ENCODE assay signal across 32 cellular contexts in genomic region chr10:120691623-120692022, GRCh38.
A peak's percentile ranks its signal among the peaks of the same experiment; 100 is the strongest.
DNase-seq lines count a peak whose midpoint lies in the region; ATAC-seq, FAIRE-seq and TF ChIP-seq lines count a peak whose summit lies in the region.
"Had no signal": no experiment of that assay in that cellular context is flagged by ENCODE, and none has a peak within 500 bp of the region (broad histone marks: within the 10 kb centered on the region; RNA-seq: fewer than 3 reads in every experiment).

No MANE protein-coding gene starts in this region.

- TF ChIP-seq RAD21 in HepG2 (CRISPR knock-in tag; IDR thresholded peaks at IDR 0.05), result no peak

- WGBS in HepG2 (ENCODE audit: low lambda C conversion rate), result 29% methylated on average over 3 of the region's 3 CpGs
- 52% methylated on average over 3 of the region's 3 CpGs for WGBS in right lobe of liver (ENCODE audit: insufficient coverage, low coverage, low lambda C conversion rate, missing lambda C conversion rate)

- H3K9me3 ChIP-seq in HepG2 (ENCODE audit: low read length) (peaks cover 14% of the 10 kb centered on the region), right lobe of liver (no peaks in the 10 kb centered on the region), MM.1S (replicated peaks; ENCODE audit: insufficient read depth, low read length) (0 out of 2 replicates have a peak, but pooled peaks cover 4% of the 10 kb centered on the region)
- H3K9me3 ChIP-seq: BE2C, testis had no signal

- H3F3A ChIP-seq in MM.1S (ENCODE audit: insufficient read depth, low read length), result no peaks in the 10 kb centered on the region

- POLR2A ChIA-PET in HepG2 (lab: Yijun Ruan, JAX), result no interaction called here

- H3K79me2 ChIP-seq in HepG2 (ENCODE audit: insufficient read depth, low read length), result no peaks in the 10 kb centered on the region
- no peaks in the 10 kb centered on the region for H3K79me2 ChIP-seq in MM.1S (ENCODE audit: low read length)

- H3K27me3 Mint-ChIP-seq in effector memory CD8-positive, alpha-beta T cell, result no peaks in the 10 kb centered on the region
- no peaks in the 10 kb centered on the region for H3K27me3 Mint-ChIP-seq in mesothelial cell of epicardium (ENCODE audit: low read depth)
- H3K27me3 Mint-ChIP-seq: activated naive CD4-positive, alpha-beta T cell treated with anti-CD3 and anti-CD28 coated beads, Interleukin-2, amount 50 U/mL, for 24 hours; progenitor cell of endocrine pancreas; stimulated activated naive CD8-positive, alpha-beta T cell treated with anti-CD3 and anti-CD28 coated beads, Interleukin-15, Interleukin-2, amounts not matched to agents 100 ng/mL and 50 ng/mL, for 24 hours had no signal

- no peak for TF ChIP-seq EP300 in HepG2 (IDR thresholded peaks at IDR 0.05; ENCODE audit: low read depth in 2 of 2, low read length in 2 of 2)
- no peak for TF ChIP-seq EP300 in HepG2 (CRISPR knock-in tag; IDR thresholded peaks at IDR 0.05; ENCODE audit: borderline replicate concordance)

- in situ Hi-C loops in HepG2 (cut with HindIII; ENCODE audit: extremely low pct_ligation_motif_present, low pct_unique_long_range_greater_than_20kb), result no loop called here

- H3K9me2 ChIP-seq in MM.1S (replicated peaks; ENCODE audit: insufficient read depth, low read length), result no peaks in the 10 kb centered on the region

- CTCF ChIA-PET in HepG2 (lab: Yijun Ruan, JAX; ENCODE audit: low intra/inter-chr PET ratio, low total read pairs), result no interaction called here

- ATAC-seq in HepG2 (no peak), right lobe of liver (no peak), GM21786 (IDR thresholded peaks at IDR 0.05; ENCODE audit: unreplicated experiment) (no peak), GM18907 (IDR thresholded peaks at IDR 0.05; ENCODE audit: unreplicated experiment) (no peak)
- ATAC-seq in effector memory CD8-positive, alpha-beta T cell (replicated peaks), result no peak
- ATAC-seq: activated CD8-positive, alpha-beta T cell treated with anti-CD3 and anti-CD28 coated beads, Interleukin-2, amount 10 ng/mL, durations not matched to agents 7 days and 5 days; left lung; sciatic nerve had no signal

- peak overlapping the region; percentile 17 to 55 for H3K4me3 Mint-ChIP-seq in effector memory CD8-positive, alpha-beta T cell
- H3K4me3 Mint-ChIP-seq in mesothelial cell of epicardium, result no peak overlapping the region
- H3K4me3 Mint-ChIP-seq: activated CD8-positive, alpha-beta T cell treated with anti-CD3 and anti-CD28 coated beads, Interleukin-2, amount 10 ng/mL, durations not matched to agents 7 days and 5 days; activated naive CD4-positive, alpha-beta T cell treated with anti-CD3 and anti-CD28 coated beads, Interleukin-2, amount 50 U/mL, for 24 hours; stimulated activated naive CD8-positive, alpha-beta T cell treated with anti-CD3 and anti-CD28 coated beads, Interleukin-15, Interleukin-2, amounts not matched to agents 100 ng/mL and 50 ng/mL, for 24 hours had no signal

- intact Hi-C loops in HepG2 (cut with micrococcal nuclease; ENCODE audit: unreplicated experiment), result no loop called here
- intact Hi-C loops in right lobe of liver (cut with DNase I), result no loop called here

- H3K9ac ChIP-seq in HepG2 (ENCODE audit: insufficient read depth, low read depth, low read length), result no peak overlapping the region
- no peak overlapping the region for H3K9ac ChIP-seq in MM.1S (ENCODE audit: low read length)

- TF ChIP-seq POLR2A in HepG2 (IDR thresholded peaks at IDR 0.05; ENCODE audit: insufficient read depth in 1 of 2, low read depth in 2 of 2, low read length in 2 of 2) (no peak), right lobe of liver (IDR thresholded peaks at IDR 0.05) (no peak)

- H3K4me1 Mint-ChIP-seq in effector memory CD8-positive, alpha-beta T cell (ENCODE audit: low read depth in 2 of 2), result peaks cover 7 to 10% of the 10 kb centered on the region in 2 donors
- no peaks in the 10 kb centered on the region for H3K4me1 Mint-ChIP-seq in mesothelial cell of epicardium

- H4K20me1 ChIP-seq in HepG2 (ENCODE audit: insufficient read depth, low read length) (no peaks in the 10 kb centered on the region), MM.1S (ENCODE audit: insufficient read depth, low read length) (no peaks in the 10 kb centered on the region)

- H3K36me3 Mint-ChIP-seq in effector memory CD8-positive, alpha-beta T cell (ENCODE audit: insufficient read depth), result no peaks in the 10 kb centered on the region
- no peaks in the 10 kb centered on the region for H3K36me3 Mint-ChIP-seq in mesothelial cell of epicardium
- H3K36me3 Mint-ChIP-seq: activated naive CD4-positive, alpha-beta T cell treated with anti-CD3 and anti-CD28 coated beads, Interleukin-2, amount 50 U/mL, for 24 hours had no signal

- H3K4me1 ChIP-seq in HepG2 (ENCODE audit: insufficient read depth, low read length), result no peaks in the 10 kb centered on the region
- H3K4me1 ChIP-seq in right lobe of liver, result no peaks in the 10 kb centered on the region
- H3K4me1 ChIP-seq in MM.1S (ENCODE audit: low read length), result no peaks in the 10 kb centered on the region
- H3K4me1 ChIP-seq: BE2C, left lung, testis had no signal

- H3K27ac Mint-ChIP-seq in effector memory CD8-positive, alpha-beta T cell, result peak overlapping the region in 1 of 2 donors; percentile 60
- H3K27ac Mint-ChIP-seq in mesothelial cell of epicardium, result no peak overlapping the region
- H3K27ac Mint-ChIP-seq: activated CD8-positive, alpha-beta T cell treated with anti-CD3 and anti-CD28 coated beads, Interleukin-2, amount 10 ng/mL, durations not matched to agents 7 days and 5 days; activated naive CD4-positive, alpha-beta T cell treated with anti-CD3 and anti-CD28 coated beads, Interleukin-2, amount 50 U/mL, for 24 hours; activated T-helper 2 cell treated with anti-CD3 and anti-CD28 coated beads, Interferon-gamma antibody, Interleukin-2, Interleukin-4, amounts not matched to agents 10 μg/mL and 5 μg/mL and 100 μg/mL, durations not matched to agents 14 hours and 24 hours and 36 hours; progenitor cell of endocrine pancreas; stimulated activated naive CD8-positive, alpha-beta T cell treated with anti-CD3 and anti-CD28 coated beads, Interleukin-15, Interleukin-2, amounts not matched to agents 100 ng/mL and 50 ng/mL, for 24 hours had no signal

- H3K27me3 ChIP-seq in HepG2 (ENCODE audit: control insufficient read depth in 1 of 2, insufficient read depth in 2 of 2, low read length in 2 of 2) (no peaks in the 10 kb centered on the region), right lobe of liver (no peaks in the 10 kb centered on the region), MM.1S (replicated peaks; ENCODE audit: insufficient read depth, low read length) (no peaks in the 10 kb centered on the region)
- H3K27me3 ChIP-seq: BE2C, left lung, testis had no signal

- DNase-seq in HepG2 (ENCODE audit: low spot score), result no peak
- no peak for DNase-seq in right lobe of liver
- peak; percentile 46 for DNase-seq in MM.1S
- DNase-seq in effector memory CD8-positive, alpha-beta T cell, result no peak
- DNase-seq in mesothelial cell of epicardium (ENCODE audit: low spot score in 2 of 2, unreplicated experiment in 2 of 2), result no peak
- DNase-seq in NCI-H524 treated with DMSO at 0.1 percent for 48 hours (lab: John Stamatoyannopoulos, UW), result no peak
- DNase-seq: activated CD4-positive, CD25-positive, alpha-beta regulatory T cell treated with anti-CD3 and anti-CD28 coated beads, Interleukin-2, amount 50 U/mL, for 72 hours; activated CD8-positive, alpha-beta T cell treated with anti-CD3 and anti-CD28 coated beads, Interleukin-2, amount 10 ng/mL, durations not matched to agents 7 days and 5 days; BE2C; effector CD8-positive, alpha-beta T cell; head of caudate nucleus; islet precursor cell; left lung; mesenchymal stem cell; NCI-H1930; NCI-H524; NK-92 treated with Interleukin-12 subunit alpha and Interleukin-12 subunit beta, amount 100 ng/mL, for 24 hours; Right ventricle myocardium superior; stimulated activated CD8-positive, alpha-beta memory T cell treated with anti-CD3 and anti-CD28 coated beads, Interleukin-4, amount 100 ng/mL, for 48 hours; testis had no signal

- no peak for TF ChIP-seq CTCF in HepG2 (CRISPR knock-in tag; IDR thresholded peaks at IDR 0.05)
- TF ChIP-seq CTCF in right lobe of liver (IDR thresholded peaks at IDR 0.05), result no peak
- no peak for TF ChIP-seq CTCF in MM.1S (IDR thresholded peaks at IDR 0.05; ENCODE audit: low read length)
- no peak for TF ChIP-seq CTCF in mesothelial cell of epicardium (IDR thresholded peaks at IDR 0.05; ENCODE audit: unreplicated experiment)

- H3K36me3 ChIP-seq in HepG2 (replicated peaks in 1 of 2; ENCODE audit: control insufficient read depth in 1 of 2, insufficient read depth in 2 of 2, low read length in 2 of 2) (no peaks in the 10 kb centered on the region), right lobe of liver (no peaks in the 10 kb centered on the region), MM.1S (replicated peaks; ENCODE audit: insufficient read depth, low read length) (no peaks in the 10 kb centered on the region)
- H3K36me3 ChIP-seq: BE2C, left lung had no signal

- H3K4me3 ChIP-seq in HepG2 (replicated peaks in 1 of 3; ENCODE audit: insufficient read depth in 1 of 3, low read depth in 2 of 3, low read length in 3 of 3) (no peak overlapping the region), right lobe of liver (no peak overlapping the region), MM.1S (ENCODE audit: low read length) (0 out of 2 replicates have a peak overlapping the region, but pooled peaks have one; percentile 33)
- H3K4me3 ChIP-seq: coronary artery, left lung, testis had no signal

- H3K4me2 ChIP-seq in HepG2 (ENCODE audit: low read depth, low read length), result peak overlapping the region; percentile 19; the same call in 1 of the 2 replicates
- peak overlapping the region; percentile 39 for H3K4me2 ChIP-seq in MM.1S (ENCODE audit: low read depth, low read length)

- FAIRE-seq in HepG2 (lab: Jason Lieb, UNC), result no peak
- FAIRE-seq: bronchial epithelial cell, G401.6, H1 had no signal

- no TSS peak for BruUV-seq in HepG2 (replicated peaks; lab: Mats Ljungman, UMichigan)

- H2AFZ ChIP-seq in HepG2 (ENCODE audit: low read length), result no peak overlapping the region
- peak overlapping the region; percentile 21 for H2AFZ ChIP-seq in MM.1S (ENCODE audit: low read length)

- H3K9me3 Mint-ChIP-seq in effector memory CD8-positive, alpha-beta T cell, result peaks cover 2 to 3% of the 10 kb centered on the region in 2 donors
- H3K9me3 Mint-ChIP-seq in mesothelial cell of epicardium, result peaks cover 31% of the 10 kb centered on the region
- H3K9me3 Mint-ChIP-seq: activated T-helper 2 cell treated with anti-CD3 and anti-CD28 coated beads, Interferon-gamma antibody, Interleukin-2, Interleukin-4, amounts not matched to agents 10 μg/mL and 5 μg/mL and 100 μg/mL, durations not matched to agents 14 hours and 24 hours and 36 hours had no signal

- H3K27ac ChIP-seq in HepG2 (ENCODE audit: extremely low read length, insufficient read depth, low read length) (no peak overlapping the region), right lobe of liver (no peak overlapping the region), MM.1S (ENCODE audit: low read length) (no peak overlapping the region)
- H3K27ac ChIP-seq: coronary artery, epithelial cell of prostate, left lung, testis had no signal

TF ChIP-seq in HepG2, 621 proteins besides CTCF, POLR2A, EP300 and RAD21 (continues in another document):
- TF ChIP-seq CBX5 (CRISPR knock-in tag; IDR thresholded peaks at IDR 0.05; ENCODE audit: borderline replicate concordance) (no peak), CREB1 (IDR thresholded peaks at IDR 0.05) (no peak), CREB1 (CRISPR knock-in tag; IDR thresholded peaks at IDR 0.05) (no peak), SMC3 (IDR thresholded peaks at IDR 0.05; ENCODE audit: low read length) (no peak)
